16 cellular contexts compared by ENCODE assay signal in the genomic region with DNA sequence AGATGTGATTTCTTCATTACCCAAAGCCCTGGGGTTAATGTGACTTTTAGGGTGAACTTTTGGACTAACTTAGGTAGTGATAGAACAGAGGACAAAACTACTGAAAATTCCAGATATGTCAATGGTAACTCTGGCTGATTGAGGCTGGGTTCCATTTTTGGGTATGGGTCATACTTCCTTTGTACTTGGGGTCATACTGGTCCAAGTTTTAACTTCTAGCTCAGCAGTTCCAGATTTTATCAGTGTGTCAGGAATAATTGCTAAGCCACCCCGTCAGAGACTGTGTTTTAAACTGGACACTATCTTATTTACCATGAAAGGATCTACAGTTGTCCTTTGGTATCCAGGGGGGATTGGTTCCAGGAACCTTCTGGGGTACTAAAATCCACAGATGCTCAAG.
DNase-seq lines count a peak whose midpoint lies in the region; ATAC-seq and TF ChIP-seq lines count a peak whose summit lies in the region.
"Had no signal": no experiment of that assay in that cellular context is flagged by ENCODE, and none has a peak within 500 bp of the region (broad histone marks: within the 10 kb centered on the region; RNA-seq: fewer than 3 reads in every experiment).

No MANE protein-coding gene starts in this region.

- peaks cover 77% of the 10 kb centered on the region for H3K4me1 Mint-ChIP-seq in activated T-cell treated with anti-CD3 and anti-CD28 coated beads, Interleukin-2, amount 50 U/mL, for 24 hours (ENCODE audit: low read depth)
- peaks cover 49 to 68% of the 10 kb centered on the region in 2 donors for H3K4me1 Mint-ChIP-seq in effector memory CD8-positive, alpha-beta T cell (ENCODE audit: low read depth in 2 of 2)

- H3K27me3 Mint-ChIP-seq in activated T-cell treated with anti-CD3 and anti-CD28 coated beads, Interleukin-2, amount 50 U/mL, for 24 hours = no peaks in the 10 kb centered on the region
- no peaks in the 10 kb centered on the region for H3K27me3 Mint-ChIP-seq in effector memory CD8-positive, alpha-beta T cell

- peak overlapping the region; percentile 74 for H3K4me3 Mint-ChIP-seq in activated T-cell treated with anti-CD3 and anti-CD28 coated beads, Interleukin-2, amount 50 U/mL, for 24 hours
- peak overlapping the region in 1 of 2 donors; percentile 55 for H3K4me3 Mint-ChIP-seq in effector memory CD8-positive, alpha-beta T cell

- peak overlapping the region; percentile 99 for H3K27ac Mint-ChIP-seq in activated T-cell treated with anti-CD3 and anti-CD28 coated beads, Interleukin-2, amount 50 U/mL, for 24 hours
- H3K27ac Mint-ChIP-seq in effector memory CD8-positive, alpha-beta T cell = peak overlapping the region; percentile 60 to 100

- no peaks in the 10 kb centered on the region for H3K9me3 Mint-ChIP-seq in activated T-cell treated with anti-CD3 and anti-CD28 coated beads, Interleukin-2, amount 50 U/mL, for 24 hours
- no peaks in the 10 kb centered on the region for H3K9me3 Mint-ChIP-seq in effector memory CD8-positive, alpha-beta T cell

- TF ChIP-seq CTCF in VCaP (conservative IDR thresholded peaks at IDR 0.05) = no peak

- DNase-seq in activated T-cell treated with anti-CD3 and anti-CD28 coated beads, Interleukin-2, amount 50 U/mL, for 24 hours = no peak
- DNase-seq in activated T-cell treated with anti-CD3 and anti-CD28 coated beads, Interleukin-2, amount 50 U/mL, for 48 hours = no peak
- no peak for DNase-seq in effector memory CD8-positive, alpha-beta T cell
- DNase-seq in substantia nigra (lab: John Stamatoyannopoulos, UW) = no peak
- no peak for DNase-seq in hypothalamus (lab: John Stamatoyannopoulos, UW)
- DNase-seq in NCI-H1436 treated with DMSO at 0.1 percent for 48 hours (lab: John Stamatoyannopoulos, UW) = no peak
- no peak for DNase-seq in C1 segment of cervical spinal cord (lab: John Stamatoyannopoulos, UW)
- DNase-seq: ACHN, GF-D8, head of caudate nucleus, NCI-H146, NCI-H446 treated with DMSO at 0.1 percent for 48 hours, posterior cingulate gyrus had no signal

- peaks cover 79% of the 10 kb centered on the region for H3K36me3 Mint-ChIP-seq in activated T-cell treated with anti-CD3 and anti-CD28 coated beads, Interleukin-2, amount 50 U/mL, for 24 hours (ENCODE audit: low read depth)
- peaks cover 65% of the 10 kb centered on the region for H3K36me3 Mint-ChIP-seq in effector memory CD8-positive, alpha-beta T cell (ENCODE audit: insufficient read depth)

- ATAC-seq in effector memory CD8-positive, alpha-beta T cell (replicated peaks) = no peak
- ATAC-seq: esophagus mucosa had no signal

- H3K27ac ChIP-seq in VCaP (peak overlapping the region; percentile 86; the same call in 1 of the 2 replicates), substantia nigra (ENCODE audit: low read depth, low read length, poor library complexity, severe bottlenecking) (peak overlapping the region; percentile 43)
- H3K27ac ChIP-seq: SJSA1 had no signal
